13 cellular contexts compared by ENCODE assay signal in genomic region chr7:13099197-13099795, GRCh38.
DNase-seq lines count a peak whose midpoint lies in the region; ATAC-seq lines count a peak whose summit lies in the region.
"Had no signal": no experiment of that assay in that cellular context is flagged by ENCODE, and none has a peak within 500 bp of the region (broad histone marks: within the 10 kb centered on the region; RNA-seq: fewer than 3 reads in every experiment).

No MANE protein-coding gene starts in this region.

- ATAC-seq in GM18511 (IDR thresholded peaks at IDR 0.05; ENCODE audit: unreplicated experiment) = peak; percentile 85
- ATAC-seq in GM21526 (IDR thresholded peaks at IDR 0.05; ENCODE audit: low FRiP score, unreplicated experiment) = peak; percentile 90
- peak; percentile 69 for ATAC-seq in HG03521 (IDR thresholded peaks at IDR 0.05; ENCODE audit: unreplicated experiment)
- ATAC-seq: heart right ventricle had no signal

- 50 to 61% methylated on average over 5 of the region's 5 CpGs for WGBS in esophagus, 2 donors

- no peak overlapping the region for H3K27ac Mint-ChIP-seq in immature natural killer cell

- no peaks in the 10 kb centered on the region for H3K36me3 ChIP-seq in esophagus (ENCODE audit: control insufficient read depth in 2 of 2, insufficient read depth in 2 of 2, low read length in 1 of 2)
- H3K36me3 ChIP-seq: heart right ventricle, stomach had no signal

- H3K4me3 Mint-ChIP-seq in immature natural killer cell = no peak overlapping the region

- peaks cover 0 to 3% (median 0%) of the 10 kb centered on the region in 6 donors for H3K9me3 Mint-ChIP-seq in immature natural killer cell

- peak overlapping the region; percentile 2 to 64 for H3K27ac ChIP-seq in esophagus (ENCODE audit: low read depth in 2 of 2, low read length in 1 of 2)
- H3K27ac ChIP-seq: heart right ventricle, stomach had no signal

- intact Hi-C loops in head of caudate nucleus (cut with DNase I) = no loop called here

- H3K4me3 ChIP-seq in esophagus (ENCODE audit: low read depth in 1 of 2, low read length in 2 of 2) = no peak overlapping the region
- H3K4me3 ChIP-seq: heart right ventricle, stomach had no signal

- H3K4me1 Mint-ChIP-seq in immature natural killer cell = no peaks in the 10 kb centered on the region

- H3K27me3 Mint-ChIP-seq in immature natural killer cell (ENCODE audit: low read depth in 3 of 3) = peaks cover 0 to 1% (median 0%) of the 10 kb centered on the region in 3 donors

- no peaks in the 10 kb centered on the region for H3K36me3 Mint-ChIP-seq in immature natural killer cell

- no peaks in the 10 kb centered on the region for H3K27me3 ChIP-seq in esophagus (ENCODE audit: control insufficient read depth in 1 of 2, insufficient read depth in 2 of 2, low read length in 2 of 2)
- H3K27me3 ChIP-seq: heart right ventricle, stomach had no signal

- no peaks in the 10 kb centered on the region for H3K9me3 ChIP-seq in esophagus (ENCODE audit: control insufficient read depth in 2 of 2, insufficient read depth in 1 of 2, low read depth in 1 of 2, low read length in 1 of 2)
- H3K9me3 ChIP-seq: heart right ventricle, stomach had no signal

- H3K4me1 ChIP-seq in esophagus (ENCODE audit: control insufficient read depth in 2 of 2, insufficient read depth in 2 of 2, low read length in 1 of 2) = no peaks in the 10 kb centered on the region
- H3K4me1 ChIP-seq: heart right ventricle, stomach had no signal

- no peak for DNase-seq in effector CD8-positive, alpha-beta T cell (lab: John Stamatoyannopoulos, UW)
- DNase-seq in KG1 (lab: John Stamatoyannopoulos, UW) = no peak
- no peak for DNase-seq in head of caudate nucleus
- no peak for DNase-seq in immature natural killer cell
- DNase-seq: heart right ventricle; MM.1S; stimulated activated CD4-positive, alpha-beta T cell treated with anti-CD3 and anti-CD28 coated beads, Interleukin-12 subunit alpha, Interleukin-12 subunit beta, amount 100 ng/mL, for 4 hours; stomach; T1000 had no signal
